ENCODE assay signal across 10 cellular contexts in the genomic region with DNA sequence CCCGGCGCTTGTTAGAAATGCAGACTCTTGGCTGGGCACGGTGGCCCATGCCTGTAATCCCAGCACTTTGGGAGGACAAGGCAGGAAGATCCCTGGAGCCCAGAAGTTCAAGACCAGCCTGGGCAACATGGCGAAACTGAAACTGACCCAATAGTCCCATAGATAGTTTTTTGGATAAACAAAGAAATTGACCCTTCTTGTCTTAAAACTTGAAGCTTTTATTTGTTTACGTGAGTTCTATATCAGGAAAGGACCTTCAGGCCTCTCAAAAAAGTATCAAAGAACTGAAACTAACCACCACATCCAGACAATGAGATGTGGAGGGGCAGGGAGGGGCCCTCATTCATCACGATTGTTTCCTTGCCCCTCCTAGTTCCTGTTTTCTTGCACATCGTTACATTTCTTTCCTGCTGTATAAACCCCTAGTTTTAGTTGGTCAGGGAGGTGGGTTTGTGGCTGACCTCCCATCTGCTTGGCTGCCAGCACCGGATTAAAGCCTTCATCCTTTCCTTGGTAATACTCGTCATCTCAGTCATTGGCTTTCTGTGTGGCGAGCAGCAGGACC. TPM values are rescaled to one million over a fixed set of nuclear protein-coding genes. Genes with fewer than 3 reads are reported as not detected.
DNase-seq lines count a peak whose midpoint lies in the region; ATAC-seq and TF ChIP-seq lines count a peak whose summit lies in the region.
"Had no signal": no experiment of that assay in that cellular context is flagged by ENCODE, and none has a peak within 500 bp of the region (broad histone marks: within the 10 kb centered on the region; RNA-seq: fewer than 3 reads in every experiment).

No MANE protein-coding gene starts in this region.

- no peaks in the 10 kb centered on the region for H3K79me2 ChIP-seq in Loucy (ENCODE audit: insufficient read depth, low read length)

- H3K4me3 ChIP-seq in CD8-positive, alpha-beta T cell (ENCODE audit: low read depth, low read length) = no peak overlapping the region
- H3K4me3 ChIP-seq in Loucy (ENCODE audit: low read length, poor library complexity, severe bottlenecking) = peak overlapping the region; percentile 39
- H3K4me3 ChIP-seq: dorsolateral prefrontal cortex had no signal

- H3K27me3 Mint-ChIP-seq in CD8-positive, alpha-beta T cell (ENCODE audit: low read depth) = no peaks in the 10 kb centered on the region
- H3K27me3 Mint-ChIP-seq in activated naive CD8-positive, alpha-beta T cell treated with anti-CD3 and anti-CD28 coated beads, Interleukin-2, amount 50 U/mL, for 24 hours = peaks cover 2% of the 10 kb centered on the region

- intact Hi-C loops in CD8-positive, alpha-beta T cell (cut with DNase I, micrococcal nuclease) = loop anchor here (5.0 kb wide), 2 partner anchors 41 to 54 kb away; a partner anchor contains a TSS

- H2AFZ ChIP-seq in Loucy (ENCODE audit: low read length) = peak overlapping the region; percentile 69

- no peaks in the 10 kb centered on the region for H3K9me3 Mint-ChIP-seq in CD8-positive, alpha-beta T cell
- H3K9me3 Mint-ChIP-seq in activated naive CD8-positive, alpha-beta T cell treated with anti-CD3 and anti-CD28 coated beads, Interleukin-2, amount 50 U/mL, for 24 hours = no peaks in the 10 kb centered on the region

- H3K36me3 Mint-ChIP-seq in CD8-positive, alpha-beta T cell = no peaks in the 10 kb centered on the region
- no peaks in the 10 kb centered on the region for H3K36me3 Mint-ChIP-seq in activated naive CD8-positive, alpha-beta T cell treated with anti-CD3 and anti-CD28 coated beads, Interleukin-2, amount 50 U/mL, for 24 hours (ENCODE audit: low read depth)

- peaks cover 49% of the 10 kb centered on the region for H3K4me1 ChIP-seq in CD8-positive, alpha-beta T cell (ENCODE audit: insufficient read depth, low read length)
- H3K4me1 ChIP-seq in Loucy (ENCODE audit: insufficient read depth, low read length, poor library complexity, severe bottlenecking) = peaks cover 35% of the 10 kb centered on the region

- peaks cover 50% of the 10 kb centered on the region for H3K4me1 Mint-ChIP-seq in CD8-positive, alpha-beta T cell (ENCODE audit: low read depth)
- H3K4me1 Mint-ChIP-seq in activated naive CD8-positive, alpha-beta T cell treated with anti-CD3 and anti-CD28 coated beads, Interleukin-2, amount 50 U/mL, for 24 hours = peaks cover 53% of the 10 kb centered on the region

- H3K27ac ChIP-seq in CD8-positive, alpha-beta T cell (ENCODE audit: low read depth, low read length) = peak overlapping the region; percentile 38
- H3K27ac ChIP-seq: dorsolateral prefrontal cortex had no signal

- no peaks in the 10 kb centered on the region for H4K20me1 ChIP-seq in Loucy (ENCODE audit: insufficient read depth, low read length, poor library complexity, severe bottlenecking)

- H3K4me3 Mint-ChIP-seq in CD8-positive, alpha-beta T cell = peak overlapping the region; percentile 54
- no peak overlapping the region for H3K4me3 Mint-ChIP-seq in activated naive CD8-positive, alpha-beta T cell treated with anti-CD3 and anti-CD28 coated beads, Interleukin-2, amount 50 U/mL, for 24 hours

- H3K9me3 ChIP-seq in CD8-positive, alpha-beta T cell (ENCODE audit: low read length) = no peaks in the 10 kb centered on the region
- no peaks in the 10 kb centered on the region for H3K9me3 ChIP-seq in Loucy (ENCODE audit: insufficient read depth, low read depth, low read length)

- H3K4me2 ChIP-seq in Loucy (ENCODE audit: low read depth, low read length, poor library complexity, severe bottlenecking) = peak overlapping the region; percentile 51

- no peaks in the 10 kb centered on the region for H3K27me3 ChIP-seq in CD8-positive, alpha-beta T cell (ENCODE audit: insufficient read depth, low read length)
- H3K27me3 ChIP-seq in Loucy (ENCODE audit: insufficient read depth, low read length, poor library complexity, severe bottlenecking) = no peaks in the 10 kb centered on the region

- no peaks in the 10 kb centered on the region for H3K9me2 ChIP-seq in Loucy (replicated peaks; ENCODE audit: low read depth, low read length)

- no peaks in the 10 kb centered on the region for H3K36me3 ChIP-seq in CD8-positive, alpha-beta T cell (ENCODE audit: insufficient read depth, low read length)
- H3K36me3 ChIP-seq in Loucy (ENCODE audit: insufficient read depth, low read length) = no peaks in the 10 kb centered on the region

- no peak overlapping the region for H3K9ac ChIP-seq in Loucy (ENCODE audit: low read depth, low read length, poor library complexity, severe bottlenecking)

- POLR2A ChIA-PET in CD8-positive, alpha-beta T cell (lab: Charles Lee) = interaction anchor here (0.6 to 2.6 kb wide), 4 partner anchors 10 to 56 kb away, joined by 3 to 10 read pairs (median 5); a partner anchor contains a TSS

- DNase-seq in CD8-positive, alpha-beta T cell = peak in 5 of 7 experiments; percentile 22 to 69 (median 45)
- peak; percentile 77 for DNase-seq in GM20000 (ENCODE audit: low spot score)
- peak; percentile 26 for DNase-seq in activated naive CD8-positive, alpha-beta T cell treated with anti-CD3 and anti-CD28 coated beads, Interleukin-2, amount 50 U/mL, for 24 hours
- no peak for DNase-seq in HPDE6-E6E7 (ENCODE audit: extremely low spot score)
- no peak for DNase-seq in NK-92 treated with Interleukin-12 subunit alpha and Interleukin-12 subunit beta, amount 100 ng/mL, for 24 hours (lab: John Stamatoyannopoulos, UW)
- DNase-seq in NCI-H187 (lab: John Stamatoyannopoulos, UW) = no peak
- DNase-seq in NCI-H2196 treated with DMSO at 0.1 percent for 48 hours (lab: John Stamatoyannopoulos, UW; ENCODE audit: unreplicated experiment) = no peak
- DNase-seq: dorsolateral prefrontal cortex, NCI-H510A treated with DMSO at 0.1 percent for 48 hours had no signal

- ATAC-seq in CD8-positive, alpha-beta T cell = peak; percentile 81
- peak; percentile 15 for ATAC-seq in activated naive CD8-positive, alpha-beta T cell treated with anti-CD3 and anti-CD28 coated beads, Interleukin-2, amount 50 U/mL, for 24 hours

- H3F3A ChIP-seq in Loucy (ENCODE audit: low read depth) = no peaks in the 10 kb centered on the region

- CTCF ChIA-PET in CD8-positive, alpha-beta T cell (lab: Charles Lee) = interaction anchor here (1.3 to 1.5 kb wide), 3 partner anchors 14 to 56 kb away, joined by 3 to 4 read pairs (median 4); no protein-coding TSS in a partner anchor

- peak overlapping the region; percentile 91 for H3K27ac Mint-ChIP-seq in CD8-positive, alpha-beta T cell
- H3K27ac Mint-ChIP-seq in activated naive CD8-positive, alpha-beta T cell treated with anti-CD3 and anti-CD28 coated beads, Interleukin-2, amount 50 U/mL, for 24 hours = peak overlapping the region; percentile 70

- TF ChIP-seq CTCF in CD8-positive, alpha-beta T cell (IDR thresholded peaks at IDR 0.05) = no peak
- TF ChIP-seq CTCF in GM20000 (IDR thresholded peaks at IDR 0.05; ENCODE audit: extremely low read depth, missing control alignments) = no peak
- no peak for TF ChIP-seq CTCF in Loucy (conservative IDR thresholded peaks at IDR 0.05; ENCODE audit: low read length)

RNA-seq across cellular contexts. Expression of a gene that starts 29.9 kb away (rescaled TPM):
- total RNA-seq in CD8-positive, alpha-beta T cell = not detected
- total RNA-seq: dorsolateral prefrontal cortex had no signal

RNA-seq across cellular contexts. Expression of a gene that starts 34.2 kb away (rescaled TPM):
- under 1 TPM; 0.69 to 0.73 TPM for total RNA-seq in CD8-positive, alpha-beta T cell

RNA-seq across cellular contexts. Expression of a gene that starts 34.8 kb away (rescaled TPM):
- not detected for total RNA-seq in CD8-positive, alpha-beta T cell
- total RNA-seq: dorsolateral prefrontal cortex had no signal

RNA-seq across cellular contexts. Expression of a gene that starts 37.6 kb away (rescaled TPM):
- total RNA-seq in CD8-positive, alpha-beta T cell = not detected
- total RNA-seq: dorsolateral prefrontal cortex had no signal

RNA-seq across cellular contexts. Expression of a gene that starts 42.0 kb away (rescaled TPM):
- total RNA-seq in CD8-positive, alpha-beta T cell = not detected
- total RNA-seq: dorsolateral prefrontal cortex had no signal

Comparison
In these comparisons a context has a peak if more than half of its experiments do, and no peak if none do; other contexts are left out.
1. DNase-seq: peak in CD8-positive, alpha-beta T cell (5 of 7), GM20000 (single experiment) and activated naive CD8-positive, alpha-beta T cell treated with anti-CD3 and anti-CD28 coated beads, Interleukin-2, amount 50 U/mL, for 24 hours (single experiment); none in HPDE6-E6E7 (single experiment), NK-92 treated with Interleukin-12 subunit alpha and Interleukin-12 subunit beta, amount 100 ng/mL, for 24 hours (single experiment), NCI-H187 (0 of 2) and NCI-H2196 treated with DMSO at 0.1 percent for 48 hours (single experiment).